ENCODE assay signal across 8 cellular contexts in genomic region chr3:11600501-11601282, GRCh38. TPM values are rescaled to one million over a fixed set of nuclear protein-coding genes. Genes with fewer than 3 reads are reported as not detected.
DNase-seq lines count a peak whose midpoint lies in the region; ATAC-seq, FAIRE-seq and TF ChIP-seq lines count a peak whose summit lies in the region.

No MANE protein-coding gene starts in this region.

- H3K4me1 ChIP-seq in heart left ventricle, result peaks cover 4 to 89% (median 68%) of the 10 kb centered on the region in 12 donors

- peak; percentile 99 for FAIRE-seq in H54 (lab: Jason Lieb, UNC)

- DNase-seq in H54 (ENCODE audit: insufficient read length, low spot score), result peak; percentile 77
- DNase-seq in activated naive CD8-positive, alpha-beta T cell treated with anti-CD3 and anti-CD28 coated beads, Interleukin-2, amount 50 U/mL, for 24 hours, result no peak
- DNase-seq in heart left ventricle, result peak; percentile 61 to 85 (median 74)
- DNase-seq in putamen (ENCODE audit: low spot score), result peak; percentile 57
- no peak for DNase-seq in NCI-H82 (lab: John Stamatoyannopoulos, UW)

- peaks cover 0 to 22% (median 2%) of the 10 kb centered on the region in 9 donors for H3K36me3 ChIP-seq in heart left ventricle

- peaks cover 17% of the 10 kb centered on the region for H3K9me3 Mint-ChIP-seq in activated naive CD8-positive, alpha-beta T cell treated with anti-CD3 and anti-CD28 coated beads, Interleukin-2, amount 50 U/mL, for 24 hours

- no peak for TF ChIP-seq CTCF in heart left ventricle (IDR thresholded peaks at IDR 0.05)

- peak overlapping the region; percentile 33 for H3K4me3 Mint-ChIP-seq in activated naive CD8-positive, alpha-beta T cell treated with anti-CD3 and anti-CD28 coated beads, Interleukin-2, amount 50 U/mL, for 24 hours

- H3K9me3 ChIP-seq in heart left ventricle, result no peaks in the 10 kb centered on the region

- peak overlapping the region; percentile 87 for H3K27ac Mint-ChIP-seq in activated naive CD8-positive, alpha-beta T cell treated with anti-CD3 and anti-CD28 coated beads, Interleukin-2, amount 50 U/mL, for 24 hours

- H3K27me3 ChIP-seq in heart left ventricle, result no peaks in the 10 kb centered on the region

- intact Hi-C loops in heart left ventricle (cut with DNase I), result loop anchor here in 5 of 10 donors (2.0 to 5.0 kb wide), 4 partner anchors 33 to 42 kb away; partner anchors contain the start of gene VGLL4 (in 4 of the 5)

- 30 to 46% (median 34%) methylated on average over 14 to 18 of the region's 18 CpGs for WGBS in heart left ventricle, 4 donors

- ATAC-seq in activated naive CD8-positive, alpha-beta T cell treated with anti-CD3 and anti-CD28 coated beads, Interleukin-2, amount 50 U/mL, for 24 hours, result no peak
- peak; percentile 76 to 93 (median 90) for ATAC-seq in heart left ventricle
- ATAC-seq in GM18520 (IDR thresholded peaks at IDR 0.05; ENCODE audit: unreplicated experiment), result no peak
- no peak for ATAC-seq in HG02571 (IDR thresholded peaks at IDR 0.05; ENCODE audit: unreplicated experiment)
- ATAC-seq in GM18873 (IDR thresholded peaks at IDR 0.05; ENCODE audit: low FRiP score, unreplicated experiment), result no peak

- peaks cover 49% of the 10 kb centered on the region for H3K36me3 Mint-ChIP-seq in activated naive CD8-positive, alpha-beta T cell treated with anti-CD3 and anti-CD28 coated beads, Interleukin-2, amount 50 U/mL, for 24 hours (ENCODE audit: low read depth)

- TF ChIP-seq POLR2A in H54 (IDR thresholded peaks at IDR 0.05; ENCODE audit: low read depth, low read length) (no peak), heart left ventricle (IDR thresholded peaks at IDR 0.05) (peak in 1 of 2 donors; percentile 24)

- H3K4me3 ChIP-seq in heart left ventricle, result peak overlapping the region in 4 of 12 donors; percentile 1 to 19 (median 2)

- H3K4me1 Mint-ChIP-seq in activated naive CD8-positive, alpha-beta T cell treated with anti-CD3 and anti-CD28 coated beads, Interleukin-2, amount 50 U/mL, for 24 hours, result peaks cover 51% of the 10 kb centered on the region

- H3K27me3 Mint-ChIP-seq in activated naive CD8-positive, alpha-beta T cell treated with anti-CD3 and anti-CD28 coated beads, Interleukin-2, amount 50 U/mL, for 24 hours, result no peaks in the 10 kb centered on the region

- peak overlapping the region; percentile 44 to 94 (median 80) for H3K27ac ChIP-seq in heart left ventricle

RNA-seq across cellular contexts. Expression of gene VGLL4, which starts 43.0 kb away (rescaled TPM):
- 10 to 100 TPM; 24.0 to 40.4 (median 32.6) TPM for total RNA-seq in heart left ventricle
- polyA plus RNA-seq in heart left ventricle, result 10 to 100 TPM; 24.5 to 25.8 TPM

Comparison
In these comparisons a context has a peak if more than half of its experiments do, and no peak if none do; other contexts are left out.
1. DNase-seq: peak in H54 (single experiment), heart left ventricle (5 of 5) and putamen (single experiment); none in activated naive CD8-positive, alpha-beta T cell treated with anti-CD3 and anti-CD28 coated beads, Interleukin-2, amount 50 U/mL, for 24 hours (single experiment) and NCI-H82 (single experiment).
2. ATAC-seq: peak in heart left ventricle (4 of 4); none in activated naive CD8-positive, alpha-beta T cell treated with anti-CD3 and anti-CD28 coated beads, Interleukin-2, amount 50 U/mL, for 24 hours (single experiment), GM18520 (single experiment), HG02571 (single experiment) and GM18873 (single experiment).